In genomic region chr13:31807090-31807541, GRCh38 we compare ENCODE assay signal across 11 cellular contexts.
DNase-seq lines count a peak whose midpoint lies in the region; TF ChIP-seq lines count a peak whose summit lies in the region.
"Had no signal": no experiment of that assay in that cellular context is flagged by ENCODE, and none has a peak within 500 bp of the region (broad histone marks: within the 10 kb centered on the region; RNA-seq: fewer than 3 reads in every experiment).

No MANE protein-coding gene starts in this region.

- no peaks in the 10 kb centered on the region for H3K36me3 Mint-ChIP-seq in activated CD4-positive, alpha-beta T cell treated with anti-CD3 and anti-CD28 coated beads, Interleukin-2, amount 10 ng/mL, durations not matched to agents 24 days and 14 days (ENCODE audit: low read depth)
- H3K36me3 Mint-ChIP-seq in activated T-helper 2 cell treated with anti-CD3 and anti-CD28 coated beads, Interferon-gamma antibody, Interleukin-2, Interleukin-4, amounts not matched to agents 10 μg/mL and 5 μg/mL and 100 μg/mL, durations not matched to agents 14 hours and 24 hours and 36 hours (ENCODE audit: low read depth): peaks cover 8% of the 10 kb centered on the region
- H3K36me3 Mint-ChIP-seq: stimulated activated memory B cell treated with anti-CD40 and anti-IgM and Interleukin-4, amounts not matched to agents 10 μg/mL and 1 μg/mL and 100 μg/mL, for 72 hours had no signal

- peaks cover 2% of the 10 kb centered on the region for H3K27me3 Mint-ChIP-seq in activated CD4-positive, alpha-beta T cell treated with anti-CD3 and anti-CD28 coated beads, Interleukin-2, amount 10 ng/mL, durations not matched to agents 24 days and 14 days
- peaks cover 2% of the 10 kb centered on the region for H3K27me3 Mint-ChIP-seq in activated T-helper 2 cell treated with anti-CD3 and anti-CD28 coated beads, Interferon-gamma antibody, Interleukin-2, Interleukin-4, amounts not matched to agents 10 μg/mL and 5 μg/mL and 100 μg/mL, durations not matched to agents 14 hours and 24 hours and 36 hours (ENCODE audit: low read depth)

- peaks cover 48 to 61% of the 10 kb centered on the region in 2 experiments for H3K4me1 ChIP-seq in neutrophil (ENCODE audit: control insufficient read depth in 1 of 2, insufficient read depth in 1 of 2, low read depth in 1 of 2, low read length in 1 of 2)

- H3K27ac Mint-ChIP-seq in activated CD4-positive, alpha-beta T cell treated with anti-CD3 and anti-CD28 coated beads, Interleukin-2, amount 10 ng/mL, durations not matched to agents 24 days and 14 days: peak overlapping the region; percentile 3
- peak overlapping the region; percentile 52 for H3K27ac Mint-ChIP-seq in activated T-helper 2 cell treated with anti-CD3 and anti-CD28 coated beads, Interferon-gamma antibody, Interleukin-2, Interleukin-4, amounts not matched to agents 10 μg/mL and 5 μg/mL and 100 μg/mL, durations not matched to agents 14 hours and 24 hours and 36 hours
- H3K27ac Mint-ChIP-seq: stimulated activated memory B cell treated with anti-CD40 and anti-IgM and Interleukin-4, amounts not matched to agents 10 μg/mL and 1 μg/mL and 100 μg/mL, for 72 hours had no signal

- no peaks in the 10 kb centered on the region for H3K27me3 ChIP-seq in neutrophil

- H3K4me3 ChIP-seq in neutrophil (ENCODE audit: low read depth in 1 of 2, low read length in 1 of 2): no peak overlapping the region
- H3K4me3 ChIP-seq: lung had no signal

- peak overlapping the region; percentile 0 for H3K4me3 Mint-ChIP-seq in activated CD4-positive, alpha-beta T cell treated with anti-CD3 and anti-CD28 coated beads, Interleukin-2, amount 10 ng/mL, durations not matched to agents 24 days and 14 days
- no peak overlapping the region for H3K4me3 Mint-ChIP-seq in activated T-helper 2 cell treated with anti-CD3 and anti-CD28 coated beads, Interferon-gamma antibody, Interleukin-2, Interleukin-4, amounts not matched to agents 10 μg/mL and 5 μg/mL and 100 μg/mL, durations not matched to agents 14 hours and 24 hours and 36 hours (ENCODE audit: low read depth)
- H3K4me3 Mint-ChIP-seq: stimulated activated memory B cell treated with anti-CD40 and anti-IgM and Interleukin-4, amounts not matched to agents 10 μg/mL and 1 μg/mL and 100 μg/mL, for 72 hours had no signal

- peaks cover 13% of the 10 kb centered on the region for H3K4me1 Mint-ChIP-seq in activated CD4-positive, alpha-beta T cell treated with anti-CD3 and anti-CD28 coated beads, Interleukin-2, amount 10 ng/mL, durations not matched to agents 24 days and 14 days
- H3K4me1 Mint-ChIP-seq in activated T-helper 2 cell treated with anti-CD3 and anti-CD28 coated beads, Interferon-gamma antibody, Interleukin-2, Interleukin-4, amounts not matched to agents 10 μg/mL and 5 μg/mL and 100 μg/mL, durations not matched to agents 14 hours and 24 hours and 36 hours (ENCODE audit: low read depth): peaks cover 27% of the 10 kb centered on the region
- H3K4me1 Mint-ChIP-seq: stimulated activated memory B cell treated with anti-CD40 and anti-IgM and Interleukin-4, amounts not matched to agents 10 μg/mL and 1 μg/mL and 100 μg/mL, for 72 hours had no signal

- intact Hi-C loops in activated CD4-positive, alpha-beta T cell treated with anti-CD3 and anti-CD28 coated beads, Interleukin-2, amount 10 ng/mL, durations not matched to agents 24 days and 14 days (cut with micrococcal nuclease): no loop called here
- intact Hi-C loops in activated T-helper 2 cell treated with anti-CD3 and anti-CD28 coated beads, Interferon-gamma antibody, Interleukin-2, Interleukin-4, amounts not matched to agents 10 μg/mL and 5 μg/mL and 100 μg/mL, durations not matched to agents 14 hours and 24 hours and 36 hours (cut with micrococcal nuclease): no loop called here

- no peaks in the 10 kb centered on the region for H3K36me3 ChIP-seq in neutrophil

- no peaks in the 10 kb centered on the region for H3K9me3 ChIP-seq in neutrophil

- DNase-seq in activated CD4-positive, alpha-beta T cell treated with anti-CD3 and anti-CD28 coated beads, Interleukin-2, amount 10 ng/mL, durations not matched to agents 24 days and 14 days: peak; percentile 77
- no peak for DNase-seq in activated CD4-positive, alpha-beta T cell treated with anti-CD3 and anti-CD28 coated beads for 1 hour
- DNase-seq in NCI-H226: peak; percentile 23
- peak; percentile 47 for DNase-seq in activated T-helper 2 cell treated with anti-CD3 and anti-CD28 coated beads, Interferon-gamma antibody, Interleukin-2, Interleukin-4, amounts not matched to agents 10 μg/mL and 5 μg/mL and 100 μg/mL, durations not matched to agents 14 hours and 24 hours and 36 hours (ENCODE audit: low spot score)
- no peak for DNase-seq in HuH-7.5 (ENCODE audit: low spot score)
- no peak for DNase-seq in Ammon's horn (ENCODE audit: low spot score)
- DNase-seq in GM10266 (ENCODE audit: extremely low spot score): no peak
- DNase-seq: NCI-H1930 had no signal

- H3K27ac ChIP-seq in neutrophil: peak overlapping the region; percentile 71

- H3K9me3 Mint-ChIP-seq in activated CD4-positive, alpha-beta T cell treated with anti-CD3 and anti-CD28 coated beads, Interleukin-2, amount 10 ng/mL, durations not matched to agents 24 days and 14 days: peaks cover 16% of the 10 kb centered on the region
- peaks cover 26% of the 10 kb centered on the region for H3K9me3 Mint-ChIP-seq in activated T-helper 2 cell treated with anti-CD3 and anti-CD28 coated beads, Interferon-gamma antibody, Interleukin-2, Interleukin-4, amounts not matched to agents 10 μg/mL and 5 μg/mL and 100 μg/mL, durations not matched to agents 14 hours and 24 hours and 36 hours

- TF ChIP-seq CTCF in neutrophil (IDR thresholded peaks at IDR 0.05) (no peak), GM10266 (IDR thresholded peaks at IDR 0.05; ENCODE audit: control insufficient read depth, insufficient read depth, low read depth, missing control alignments) (no peak)

Comparison
In these comparisons a context has a peak if more than half of its experiments do, and no peak if none do; other contexts are left out.
1. DNase-seq: peak in activated CD4-positive, alpha-beta T cell treated with anti-CD3 and anti-CD28 coated beads, Interleukin-2, amount 10 ng/mL, durations not matched to agents 24 days and 14 days (single experiment), NCI-H226 (single experiment) and activated T-helper 2 cell treated with anti-CD3 and anti-CD28 coated beads, Interferon-gamma antibody, Interleukin-2, Interleukin-4, amounts not matched to agents 10 μg/mL and 5 μg/mL and 100 μg/mL, durations not matched to agents 14 hours and 24 hours and 36 hours (single experiment); none in activated CD4-positive, alpha-beta T cell treated with anti-CD3 and anti-CD28 coated beads for 1 hour (single experiment), HuH-7.5 (single experiment), Ammon's horn (single experiment) and GM10266 (single experiment).